23 cellular contexts compared by ENCODE assay signal in the genomic region with DNA sequence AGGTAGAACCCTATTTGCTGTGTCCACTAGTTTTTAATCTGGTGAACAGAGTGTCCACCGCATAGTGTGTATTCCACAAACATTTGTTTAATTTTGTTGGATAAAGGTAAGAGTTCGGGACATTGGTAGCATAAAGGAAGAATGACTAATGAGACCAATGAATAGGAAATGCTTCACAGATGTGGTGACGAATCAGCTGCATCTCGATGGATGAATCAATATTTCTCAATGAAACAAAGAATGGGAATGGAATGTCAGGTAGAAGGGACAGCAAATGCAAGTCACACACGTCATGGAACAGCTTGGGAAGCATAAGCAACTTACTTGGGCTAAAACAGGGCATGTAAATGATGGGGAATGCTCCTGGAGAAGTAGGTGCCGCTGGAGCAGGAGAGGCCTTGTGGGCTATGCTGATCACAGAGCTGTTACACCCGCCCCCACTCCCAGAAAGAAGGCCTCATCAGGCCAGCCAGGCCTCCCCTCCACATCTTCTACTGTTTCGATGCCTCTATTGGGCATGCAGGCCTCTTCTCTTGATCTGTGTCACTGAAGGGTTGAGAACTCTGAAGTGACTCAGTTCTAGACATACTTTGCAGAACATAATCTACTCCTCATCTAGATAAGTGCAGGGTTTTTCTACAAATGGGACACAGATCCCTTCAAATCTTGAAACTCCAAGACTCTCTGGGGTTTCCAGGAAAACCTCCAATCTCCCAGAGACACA.
DNase-seq lines count a peak whose midpoint lies in the region; ATAC-seq, FAIRE-seq and TF ChIP-seq lines count a peak whose summit lies in the region.
"Had no signal": no experiment of that assay in that cellular context is flagged by ENCODE, and none has a peak within 500 bp of the region (broad histone marks: within the 10 kb centered on the region; RNA-seq: fewer than 3 reads in every experiment).

No MANE protein-coding gene starts in this region.

- H2BK15ac ChIP-seq in mesendoderm (replicated peaks; ENCODE audit: low read depth) = no peak overlapping the region

- H3K23ac ChIP-seq in mesendoderm (ENCODE audit: low read length) = no peak overlapping the region

- H3K27ac Mint-ChIP-seq in activated T-cell treated with anti-CD3 and anti-CD28 coated beads, Interleukin-2, amount 50 U/mL, for 24 hours = peak overlapping the region; percentile 8
- H3K27ac Mint-ChIP-seq in activated CD8-positive, alpha-beta T cell treated with anti-CD3 and anti-CD28 coated beads for 36 hours = no peak overlapping the region
- H3K27ac Mint-ChIP-seq: endodermal cell; stimulated activated naive CD8-positive, alpha-beta T cell treated with anti-CD3 and anti-CD28 coated beads, Interleukin-15, Interleukin-2, amounts not matched to agents 100 ng/mL and 50 ng/mL, for 24 hours had no signal

- no peak for ATAC-seq in activated T-cell treated with anti-CD3 and anti-CD28 coated beads, Interleukin-2, amount 50 U/mL, for 4 hours
- no peak for ATAC-seq in activated CD8-positive, alpha-beta T cell treated with anti-CD3 and anti-CD28 coated beads for 36 hours
- no peak for ATAC-seq in HG03457 (IDR thresholded peaks at IDR 0.05; ENCODE audit: unreplicated experiment)
- ATAC-seq: gastrocnemius medialis, left lobe of liver had no signal

- H3K27me3 Mint-ChIP-seq in activated T-cell treated with anti-CD3 and anti-CD28 coated beads, Interleukin-2, amount 50 U/mL, for 24 hours = no peaks in the 10 kb centered on the region
- no peaks in the 10 kb centered on the region for H3K27me3 Mint-ChIP-seq in activated T-cell treated with anti-CD3 and anti-CD28 coated beads, Interleukin-2, amount 50 U/mL, for 4 hours (ENCODE audit: low read depth)
- H3K27me3 Mint-ChIP-seq in activated CD8-positive, alpha-beta T cell treated with anti-CD3 and anti-CD28 coated beads for 36 hours = no peaks in the 10 kb centered on the region
- H3K27me3 Mint-ChIP-seq: central memory CD8-positive, alpha-beta T cell; stimulated activated naive CD8-positive, alpha-beta T cell treated with anti-CD3 and anti-CD28 coated beads, Interleukin-15, Interleukin-2, amounts not matched to agents 100 ng/mL and 50 ng/mL, for 24 hours had no signal

- H4K8ac ChIP-seq in mesendoderm (ENCODE audit: low read depth, low read length) = no peak overlapping the region

- intact Hi-C loops in activated CD8-positive, alpha-beta T cell treated with anti-CD3 and anti-CD28 coated beads for 36 hours (cut with micrococcal nuclease) = no loop called here

- H3K4me3 ChIP-seq in bronchial epithelial cell (ENCODE audit: low read depth, low read length) = no peak overlapping the region
- no peak overlapping the region for H3K4me3 ChIP-seq in mesendoderm (ENCODE audit: low read length)
- H3K4me3 ChIP-seq: gastrocnemius medialis, SK-N-MC, upper lobe of left lung had no signal

- H2BK120ac ChIP-seq in mesendoderm (ENCODE audit: low read depth, low read length) = no peak overlapping the region

- peak overlapping the region; percentile 26 for H2BK5ac ChIP-seq in mesendoderm (ENCODE audit: low read length)

- peak; percentile 86 for FAIRE-seq in bronchial epithelial cell (lab: Jason Lieb, UNC)

- H3K36me3 ChIP-seq in bronchial epithelial cell (ENCODE audit: control insufficient read depth, insufficient read depth, low read length) (no peaks in the 10 kb centered on the region), mesendoderm (ENCODE audit: control insufficient read depth, insufficient read depth, low read length) (no peaks in the 10 kb centered on the region)
- H3K36me3 ChIP-seq: gastrocnemius medialis, upper lobe of left lung had no signal

- POLR2A ChIA-PET in activated CD8-positive, alpha-beta T cell treated with anti-CD3 and anti-CD28 coated beads for 36 hours (lab: Charles Lee) = no interaction called here

- no peak for TF ChIP-seq CTCF in bronchial epithelial cell (IDR thresholded peaks at IDR 0.05; ENCODE audit: insufficient read depth, low read length, severe bottlenecking)
- no peak for TF ChIP-seq CTCF in activated CD8-positive, alpha-beta T cell treated with anti-CD3 and anti-CD28 coated beads for 36 hours (IDR thresholded peaks at IDR 0.05)

- H3K9me3 Mint-ChIP-seq in activated T-cell treated with anti-CD3 and anti-CD28 coated beads, Interleukin-2, amount 50 U/mL, for 24 hours = no peaks in the 10 kb centered on the region
- no peaks in the 10 kb centered on the region for H3K9me3 Mint-ChIP-seq in activated T-cell treated with anti-CD3 and anti-CD28 coated beads, Interleukin-2, amount 50 U/mL, for 4 hours
- H3K9me3 Mint-ChIP-seq in activated CD8-positive, alpha-beta T cell treated with anti-CD3 and anti-CD28 coated beads for 36 hours = peaks cover 2% of the 10 kb centered on the region
- H3K9me3 Mint-ChIP-seq: central memory CD8-positive, alpha-beta T cell had no signal

- DNase-seq in activated T-cell treated with anti-CD3 and anti-CD28 coated beads, Interleukin-2, amount 50 U/mL, for 24 hours = no peak
- DNase-seq in activated T-cell treated with anti-CD3 and anti-CD28 coated beads, Interleukin-2, amount 50 U/mL, for 4 hours = no peak
- DNase-seq in HPDE6-E6E7 (ENCODE audit: extremely low spot score) (peak; percentile 8), bronchial epithelial cell (ENCODE audit: low read depth) (peak; percentile 96), mesendoderm (no peak), NCI-H526 treated with DMSO at 0.1 percent for 48 hours (lab: John Stamatoyannopoulos, UW) (no peak)
- no peak for DNase-seq in activated CD8-positive, alpha-beta T cell treated with anti-CD3 and anti-CD28 coated beads for 36 hours
- DNase-seq: activated CD4-positive, alpha-beta T cell treated with anti-CD3 and anti-CD28 coated beads for 4 hours; COR-L47; endodermal cell; gastrocnemius medialis; NCI-H1092 treated with DMSO at 0.1 percent for 48 hours; NCI-H69; OCI-M1; retina; upper lobe of left lung had no signal

- H3K4me2 ChIP-seq in mesendoderm (ENCODE audit: low read length) = no peak overlapping the region
- H3K4me2 ChIP-seq: KMS-11 had no signal

- peaks cover 7% of the 10 kb centered on the region for H3K4me1 ChIP-seq in mesendoderm (ENCODE audit: control insufficient read depth, low read depth, low read length)
- H3K4me1 ChIP-seq: gastrocnemius medialis had no signal

- no peaks in the 10 kb centered on the region for H3K79me1 ChIP-seq in mesendoderm (ENCODE audit: low read length)

- no peaks in the 10 kb centered on the region for H3K36me3 Mint-ChIP-seq in activated T-cell treated with anti-CD3 and anti-CD28 coated beads, Interleukin-2, amount 50 U/mL, for 24 hours (ENCODE audit: low read depth)
- H3K36me3 Mint-ChIP-seq in activated T-cell treated with anti-CD3 and anti-CD28 coated beads, Interleukin-2, amount 50 U/mL, for 4 hours (ENCODE audit: insufficient read depth) = no peaks in the 10 kb centered on the region
- no peaks in the 10 kb centered on the region for H3K36me3 Mint-ChIP-seq in activated CD8-positive, alpha-beta T cell treated with anti-CD3 and anti-CD28 coated beads for 36 hours (ENCODE audit: low read depth)

- H3K9ac ChIP-seq in mesendoderm (ENCODE audit: low read length) = no peak overlapping the region
- H3K9ac ChIP-seq: KMS-11 had no signal

- no peak overlapping the region for H3K18ac ChIP-seq in mesendoderm (ENCODE audit: low read length)

- no peak overlapping the region for H3K27ac ChIP-seq in mesendoderm (ENCODE audit: low read depth, low read length)
- H3K27ac ChIP-seq: gastrocnemius medialis, HL-60, KMS-11, SK-N-MC, upper lobe of left lung had no signal

- no peaks in the 10 kb centered on the region for H3K79me2 ChIP-seq in mesendoderm (ENCODE audit: control insufficient read depth, insufficient read depth, low read length)

- H4K5ac ChIP-seq in mesendoderm (ENCODE audit: low read length) = no peak overlapping the region

- H3K4me3 Mint-ChIP-seq in activated T-cell treated with anti-CD3 and anti-CD28 coated beads, Interleukin-2, amount 50 U/mL, for 24 hours = no peak overlapping the region
- H3K4me3 Mint-ChIP-seq in activated T-cell treated with anti-CD3 and anti-CD28 coated beads, Interleukin-2, amount 50 U/mL, for 4 hours = no peak overlapping the region
- H3K4me3 Mint-ChIP-seq in activated CD8-positive, alpha-beta T cell treated with anti-CD3 and anti-CD28 coated beads for 36 hours = no peak overlapping the region
- H3K4me3 Mint-ChIP-seq: central memory CD8-positive, alpha-beta T cell; endodermal cell; stimulated activated naive CD8-positive, alpha-beta T cell treated with anti-CD3 and anti-CD28 coated beads, Interleukin-15, Interleukin-2, amounts not matched to agents 100 ng/mL and 50 ng/mL, for 24 hours had no signal

- H3K4me1 Mint-ChIP-seq in activated T-cell treated with anti-CD3 and anti-CD28 coated beads, Interleukin-2, amount 50 U/mL, for 24 hours (ENCODE audit: low read depth) = peaks cover 5% of the 10 kb centered on the region
- H3K4me1 Mint-ChIP-seq in activated T-cell treated with anti-CD3 and anti-CD28 coated beads, Interleukin-2, amount 50 U/mL, for 4 hours (ENCODE audit: low read depth) = no peaks in the 10 kb centered on the region
- H3K4me1 Mint-ChIP-seq in activated CD8-positive, alpha-beta T cell treated with anti-CD3 and anti-CD28 coated beads for 36 hours (ENCODE audit: low read depth) = no peaks in the 10 kb centered on the region
- H3K4me1 Mint-ChIP-seq: central memory CD8-positive, alpha-beta T cell had no signal

- H2AK5ac ChIP-seq in mesendoderm (ENCODE audit: low read length) = peak overlapping the region; percentile 70

- H3K56ac ChIP-seq in mesendoderm (ENCODE audit: low read length) = no peak overlapping the region

- no peaks in the 10 kb centered on the region for H3K27me3 ChIP-seq in bronchial epithelial cell (ENCODE audit: control insufficient read depth, insufficient read depth, low read length)
- no peaks in the 10 kb centered on the region for H3K27me3 ChIP-seq in mesendoderm (ENCODE audit: insufficient read depth, low read length, poor library complexity)
- H3K27me3 ChIP-seq: gastrocnemius medialis, upper lobe of left lung had no signal

- no peak overlapping the region for H3K4ac ChIP-seq in mesendoderm (ENCODE audit: low read depth, low read length)

- WGBS in mesendoderm (ENCODE audit: extremely low coverage, insufficient coverage, low lambda C conversion rate) = 100% methylated on average over 1 of the region's 8 CpGs

- CTCF ChIA-PET in activated CD8-positive, alpha-beta T cell treated with anti-CD3 and anti-CD28 coated beads for 36 hours (lab: Charles Lee) = no interaction called here

Comparison
In these comparisons a context has a peak if more than half of its experiments do, and no peak if none do; other contexts are left out.
1. DNase-seq: peak in HPDE6-E6E7 (single experiment) and bronchial epithelial cell (single experiment); none in activated T-cell treated with anti-CD3 and anti-CD28 coated beads, Interleukin-2, amount 50 U/mL, for 24 hours (single experiment), activated T-cell treated with anti-CD3 and anti-CD28 coated beads, Interleukin-2, amount 50 U/mL, for 4 hours (single experiment), mesendoderm (single experiment), activated CD8-positive, alpha-beta T cell treated with anti-CD3 and anti-CD28 coated beads for 36 hours (single experiment) and NCI-H526 treated with DMSO at 0.1 percent for 48 hours (single experiment).